ENCODE assay signal across 32 cellular contexts in the genomic region with DNA sequence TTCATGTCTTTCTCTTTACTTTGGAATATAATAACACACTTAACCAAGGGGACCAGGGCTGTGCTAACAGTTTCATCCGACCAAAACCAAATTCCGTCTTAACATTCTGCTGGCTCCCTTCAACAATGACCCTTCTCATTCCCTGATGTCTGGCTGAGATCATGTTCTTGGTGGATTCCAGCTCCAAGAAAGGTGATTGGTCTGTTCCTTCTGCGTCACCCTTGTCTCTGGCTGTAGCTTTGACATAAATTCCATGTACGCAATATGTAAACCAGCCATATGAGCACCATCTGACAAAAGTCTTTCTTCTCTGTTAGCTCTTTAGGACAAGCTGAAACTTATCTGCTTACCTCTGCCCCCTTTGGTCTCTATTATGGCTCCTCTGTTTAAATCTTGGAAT.
"Had no signal": no experiment of that assay in that cellular context is flagged by ENCODE, and none has a peak within 500 bp of the region (broad histone marks: within the 10 kb centered on the region; RNA-seq: fewer than 3 reads in every experiment).

No MANE protein-coding gene starts in this region.

- DNase-seq: activated CD4-positive, alpha-beta T cell treated with anti-CD3 and anti-CD28 coated beads for 48 hours; activated CD4-positive, alpha-beta T cell treated with anti-CD3 and anti-CD28 coated beads, Interleukin-2, amount 50 U/mL, for 1 hour; activated CD4-positive, alpha-beta T cell treated with anti-CD3 and anti-CD28 coated beads, Interleukin-2, amount 50 U/mL, for 48 hours; activated CD8-positive, alpha-beta memory T cell treated with anti-CD3 and anti-CD28 coated beads for 24 hours; activated CD8-positive, alpha-beta T cell treated with anti-CD3 and anti-CD28 coated beads for 36 hours; activated effector memory CD4-positive, alpha-beta T cell treated with Interleukin-2 at 50 U/mL for 16 hours; activated gamma-delta T cell treated with Interleukin-2 at 50 U/mL for 16 hours; activated naive CD4-positive, alpha-beta T cell treated with anti-CD3 and anti-CD28 coated beads, Interleukin-2, amount 50 U/mL, for 16 hours; activated naive CD4-positive, alpha-beta T cell treated with Interleukin-2 at 50 U/mL for 16 hours; activated T-cell treated with anti-CD3 and anti-CD28 coated beads, Interleukin-2, amount 50 U/mL, for 4 hours; amniotic stem cell; anterior cingulate cortex; brain microvascular endothelial cell; caudate nucleus; cortex of kidney; dermis blood vessel endothelial cell; effector CD4-positive, alpha-beta T cell; effector memory CD8-positive, alpha-beta T cell; erythroblast; foreskin melanocyte; SW 1271; T-cell; T-helper 17 cell; T1000 had no signal

- H3K4me3 ChIP-seq: esophagus muscularis mucosa, gastroesophageal sphincter had no signal

- H3K4me3 Mint-ChIP-seq: activated CD8-positive, alpha-beta T cell treated with anti-CD3 and anti-CD28 coated beads for 36 hours; activated naive CD8-positive, alpha-beta T cell; activated T-cell treated with anti-CD3 and anti-CD28 coated beads, Interleukin-2, amount 50 U/mL, for 4 hours; activated T-helper 17 cell treated with anti-CD3 and anti-CD28 coated beads, Interleukin-2, amount 50 U/mL, for 72 hours; effector memory CD8-positive, alpha-beta T cell; T-cell; T-helper 17 cell; T-helper 2 cell treated with Interferon-gamma antibody and Interleukin-4, amounts not matched to agents 5 μg/mL and 100 μg/mL, for 36 hours; WTC11 had no signal

- H3K9me3 Mint-ChIP-seq: activated CD8-positive, alpha-beta T cell treated with anti-CD3 and anti-CD28 coated beads for 36 hours; activated T-cell treated with anti-CD3 and anti-CD28 coated beads, Interleukin-2, amount 50 U/mL, for 4 hours; activated T-helper 17 cell treated with anti-CD3 and anti-CD28 coated beads, Interleukin-2, amount 50 U/mL, for 72 hours; effector memory CD8-positive, alpha-beta T cell; T-cell; T-helper 2 cell treated with Interferon-gamma antibody and Interleukin-4, amounts not matched to agents 5 μg/mL and 100 μg/mL, for 36 hours had no signal

- H3K36me3 ChIP-seq: brain microvascular endothelial cell, esophagus muscularis mucosa, gastroesophageal sphincter had no signal

- H3K27me3 Mint-ChIP-seq: activated CD8-positive, alpha-beta T cell treated with anti-CD3 and anti-CD28 coated beads for 36 hours; activated naive CD8-positive, alpha-beta T cell; activated T-helper 17 cell treated with anti-CD3 and anti-CD28 coated beads, Interleukin-2, amount 50 U/mL, for 72 hours; effector memory CD8-positive, alpha-beta T cell; T-cell; T-helper 17 cell had no signal

- H3K27ac ChIP-seq: brain microvascular endothelial cell, esophagus muscularis mucosa, gastroesophageal sphincter, VCaP had no signal

- H3K27me3 ChIP-seq: brain microvascular endothelial cell, esophagus muscularis mucosa, gastroesophageal sphincter had no signal

- H3K9me3 ChIP-seq: esophagus muscularis mucosa, gastroesophageal sphincter had no signal

- H3K27ac Mint-ChIP-seq: activated CD8-positive, alpha-beta T cell treated with anti-CD3 and anti-CD28 coated beads for 36 hours; activated T-helper 17 cell treated with anti-CD3 and anti-CD28 coated beads, Interleukin-2, amount 50 U/mL, for 72 hours; effector memory CD8-positive, alpha-beta T cell; T-cell; T-helper 17 cell; T-helper 2 cell treated with Interferon-gamma antibody and Interleukin-4, amounts not matched to agents 5 μg/mL and 100 μg/mL, for 36 hours; WTC11 had no signal

- ATAC-seq: activated CD4-positive, CD25-positive, alpha-beta regulatory T cell treated with anti-CD3 and anti-CD28 coated beads, Interleukin-2, amount 50 U/mL, for 24 hours; activated CD8-positive, alpha-beta T cell treated with anti-CD3 and anti-CD28 coated beads for 36 hours; activated T-cell treated with anti-CD3 and anti-CD28 coated beads, Interleukin-2, amount 50 U/mL, for 4 hours; activated T-helper 17 cell treated with anti-CD3 and anti-CD28 coated beads, Interleukin-2, amount 50 U/mL, for 72 hours; effector memory CD8-positive, alpha-beta T cell; gastroesophageal sphincter; T-cell; T-helper 17 cell; WTC11 had no signal

- H3K36me3 Mint-ChIP-seq: activated naive CD8-positive, alpha-beta T cell; T-cell; WTC11 had no signal
